ENCODE assay signal across 18 cellular contexts in the genomic region with DNA sequence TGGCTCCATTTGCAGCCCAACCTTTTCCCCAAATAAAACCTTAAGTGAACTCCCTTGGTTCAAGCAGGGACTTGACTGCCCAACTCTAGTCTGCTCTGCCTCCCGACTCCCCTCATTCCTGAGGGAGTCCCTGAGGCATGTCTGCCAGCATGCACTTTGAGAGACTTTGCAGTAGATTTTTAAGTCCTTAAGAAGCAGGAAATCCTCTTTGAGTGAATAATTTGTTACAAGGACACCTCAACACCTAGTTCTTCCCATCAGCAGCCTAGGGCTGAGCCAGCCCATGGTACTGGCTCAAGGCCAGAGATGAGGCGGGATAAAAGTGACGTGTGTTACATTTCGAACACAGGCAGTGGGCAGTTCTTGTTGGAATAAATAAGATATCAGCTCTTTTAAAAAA.
DNase-seq lines count a peak whose midpoint lies in the region; ATAC-seq, FAIRE-seq and TF ChIP-seq lines count a peak whose summit lies in the region.
"Had no signal": no experiment of that assay in that cellular context is flagged by ENCODE, and none has a peak within 500 bp of the region (broad histone marks: within the 10 kb centered on the region; RNA-seq: fewer than 3 reads in every experiment).

No MANE protein-coding gene starts in this region.

- SMC1A ChIA-PET in GM12878 (lab: Charles Lee; ENCODE audit: uncharacterized antibody, unreplicated experiment) = interaction anchor here (0.7 to 2.7 kb wide), 5 partner anchors 18 to 286 kb away, joined by 3 to 8 read pairs (median 5); no protein-coding TSS in a partner anchor

- H3K36me3 ChIP-seq in BE2C (no peaks in the 10 kb centered on the region), GM12878 (ENCODE audit: control insufficient read depth in 2 of 2, insufficient read depth in 2 of 2, low read length in 1 of 2) (peaks cover 4 to 15% of the 10 kb centered on the region in 2 experiments)
- H3K36me3 ChIP-seq: left lung had no signal

- CTCF ChIA-PET in GM12878 (lab: Yijun Ruan, JAX) = interaction anchor here (1.6 kb wide), 1 partner anchor 42 kb away, joined by 4 read pairs; no protein-coding TSS in a partner anchor

- 86% methylated on average over 4 of the region's 4 CpGs for WGBS in GM12878 (ENCODE audit: insufficient coverage, insufficient replicate concordance, low lambda C conversion rate, missing lambda C conversion rate)

- ATAC-seq in GM12878 (no peak), left cardiac atrium (peak; percentile 23 to 48)
- ATAC-seq: left lung had no signal

- no TSS peak for BruUV-seq in GM12878 (replicated peaks; lab: Mats Ljungman, UMichigan)

- 0 out of 2 replicates have a peak overlapping the region, but pooled peaks have one; percentile 17 for H3K27ac ChIP-seq in GM12878 (ENCODE audit: control insufficient read depth, insufficient read depth)
- H3K27ac ChIP-seq: left lung, parathyroid adenoma, PC-9, SK-N-MC, skin epidermis had no signal

- H2AFZ ChIP-seq in GM12878 (ENCODE audit: control insufficient read depth, low read depth, low read length) = no peak overlapping the region
- H2AFZ ChIP-seq: parathyroid adenoma, PC-9 had no signal

- H3K79me2 ChIP-seq in GM12878 (ENCODE audit: control insufficient read depth, insufficient read depth, low read length) = peaks cover 43% of the 10 kb centered on the region
- H3K79me2 ChIP-seq: parathyroid adenoma had no signal

- TF ChIP-seq CTCF in BE2C (IDR thresholded peaks at IDR 0.05; ENCODE audit: low read depth, low read length) = no peak
- TF ChIP-seq CTCF in GM12878 (IDR thresholded peaks at IDR 0.05 in 2 of 3, conservative IDR thresholded peaks at IDR 0.05 in 1 of 3; ENCODE audit: control insufficient read depth in 2 of 3, extremely low read depth in 1 of 3, insufficient read depth in 1 of 3, low read depth in 3 of 3, low read length in 3 of 3) = no peak

- FAIRE-seq in GM12878 (lab: Jason Lieb, UNC) = no peak
- no peak for FAIRE-seq in H54 (lab: Jason Lieb, UNC)

- POLR2A ChIA-PET in GM12878 (lab: Charles Lee) = no interaction called here

- no peaks in the 10 kb centered on the region for H4K20me1 ChIP-seq in GM12878 (ENCODE audit: control insufficient read depth, insufficient read depth)

- H3K4me2 ChIP-seq in GM12878 (ENCODE audit: control insufficient read depth, insufficient read depth) = no peak overlapping the region
- H3K4me2 ChIP-seq: PC-9 had no signal

- DNase-seq in BE2C (peak; percentile 57), EH (ENCODE audit: low read depth) (peak; percentile 13), GM12878 (ENCODE audit: low read depth, low spot score) (no peak), left cardiac atrium (no peak), putamen (ENCODE audit: low spot score) (no peak), COLO668 (lab: John Stamatoyannopoulos, UW; ENCODE audit: unreplicated experiment) (no peak), H54 (ENCODE audit: insufficient read length, low spot score) (no peak)
- DNase-seq: activated CD4-positive, alpha-beta T cell treated with anti-CD3 and anti-CD28 coated beads, Interleukin-2, amount 50 U/mL, for 4 hours; activated T-cell treated with anti-CD3 and anti-CD28 coated beads, Interleukin-2, amount 50 U/mL, for 1 hour; IMR-90; left lung; NCI-H2029 treated with DMSO at 0.1 percent for 48 hours; NCI-H526 treated with DMSO at 0.1 percent for 48 hours; PC-9; stimulated activated CD4-positive, alpha-beta T cell treated with anti-CD3 and anti-CD28 coated beads, Interleukin-4, amount 100 ng/mL, for 24 hours had no signal

- H3K9ac ChIP-seq in GM12878 (ENCODE audit: control insufficient read depth, insufficient read depth, low read length) = no peak overlapping the region
- H3K9ac ChIP-seq: parathyroid adenoma had no signal

- intact Hi-C loops in GM12878 (cut with micrococcal nuclease; ENCODE audit: unreplicated experiment) = no loop called here
- intact Hi-C loops in left cardiac atrium (cut with DNase I) = no loop called here

- in situ Hi-C loops in GM12878 (cut with MboI) = no loop called here

- TF ChIP-seq POLR2A in GM12878 (IDR thresholded peaks at IDR 0.05; ENCODE audit: low read depth, low read length) (no peak), H54 (IDR thresholded peaks at IDR 0.05; ENCODE audit: low read depth, low read length) (no peak)

- H3K27me3 ChIP-seq in BE2C = no peaks in the 10 kb centered on the region
- no peaks in the 10 kb centered on the region for H3K27me3 ChIP-seq in GM12878 (replicated peaks in 1 of 2; ENCODE audit: control insufficient read depth in 2 of 2, insufficient read depth in 2 of 2, low read length in 1 of 2)
- H3K27me3 ChIP-seq: left lung had no signal

- no peak for TF ChIP-seq RAD21 in GM12878 (IDR thresholded peaks at IDR 0.05; ENCODE audit: insufficient read depth, low read depth, low read length)

- no peak for TF ChIP-seq EP300 in GM12878 (IDR thresholded peaks at IDR 0.05; ENCODE audit: borderline replicate concordance in 1 of 2, control insufficient read depth in 1 of 2, low read depth in 2 of 2, low read length in 2 of 2)

- H3K9me3 ChIP-seq in BE2C = no peaks in the 10 kb centered on the region
- peaks cover 10% of the 10 kb centered on the region for H3K9me3 ChIP-seq in GM12878 (replicated peaks; ENCODE audit: control insufficient read depth, insufficient read depth, low read length)

- H3K4me1 ChIP-seq in BE2C = peaks cover 5% of the 10 kb centered on the region
- peaks cover 22% of the 10 kb centered on the region for H3K4me1 ChIP-seq in GM12878 (ENCODE audit: control insufficient read depth, insufficient read depth, low read length)
- H3K4me1 ChIP-seq: left lung had no signal

- RAD21 ChIA-PET in GM12878 (lab: Charles Lee; ENCODE audit: unreplicated experiment) = interaction anchor here (2.4 kb wide), 1 partner anchor 19 kb away, joined by 6 read pairs; no protein-coding TSS in a partner anchor

- H3K4me3 ChIP-seq in BE2C (ENCODE audit: low read depth, low read length) (no peak overlapping the region), GM12878 (no peak overlapping the region)
- H3K4me3 ChIP-seq: left lung, PC-9, SK-N-MC, skin epidermis had no signal

TF ChIP-seq in GM12878, 131 proteins besides CTCF, POLR2A, EP300 and RAD21 (continues in another document):
- TF ChIP-seq KDM1A (IDR thresholded peaks at IDR 0.05; ENCODE audit: borderline replicate concordance) (no peak), IKZF2 (IDR thresholded peaks at IDR 0.05) (no peak), MYC (IDR thresholded peaks at IDR 0.05; ENCODE audit: insufficient read depth, insufficient read length, insufficient replicate concordance, low read length, severe bottlenecking) (no peak), MYB (IDR thresholded peaks at IDR 0.05; ENCODE audit: borderline replicate concordance, low read depth, low read length) (no peak), EZH2 (IDR thresholded peaks at IDR 0.05; ENCODE audit: borderline replicate concordance, control insufficient read depth, low read depth, low read length) (no peak), NKRF (conservative IDR thresholded peaks at IDR 0.05) (no peak)
- TF ChIP-seq, protein P1, sequence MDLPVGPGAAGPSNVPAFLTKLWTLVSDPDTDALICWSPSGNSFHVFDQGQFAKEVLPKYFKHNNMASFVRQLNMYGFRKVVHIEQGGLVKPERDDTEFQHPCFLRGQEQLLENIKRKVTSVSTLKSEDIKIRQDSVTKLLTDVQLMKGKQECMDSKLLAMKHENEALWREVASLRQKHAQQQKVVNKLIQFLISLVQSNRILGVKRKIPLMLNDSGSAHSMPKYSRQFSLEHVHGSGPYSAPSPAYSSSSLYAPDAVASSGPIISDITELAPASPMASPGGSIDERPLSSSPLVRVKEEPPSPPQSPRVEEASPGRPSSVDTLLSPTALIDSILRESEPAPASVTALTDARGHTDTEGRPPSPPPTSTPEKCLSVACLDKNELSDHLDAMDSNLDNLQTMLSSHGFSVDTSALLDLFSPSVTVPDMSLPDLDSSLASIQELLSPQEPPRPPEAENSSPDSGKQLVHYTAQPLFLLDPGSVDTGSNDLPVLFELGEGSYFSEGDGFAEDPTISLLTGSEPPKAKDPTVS (IDR thresholded peaks at IDR 0.05; ENCODE audit: low read depth, low read length) = no peak

Comparison
In these comparisons a context has a peak if more than half of its experiments do, and no peak if none do; other contexts are left out.
1. DNase-seq: peak in BE2C (single experiment) and EH (single experiment); none in GM12878 (single experiment), left cardiac atrium (single experiment), putamen (single experiment), COLO668 (single experiment) and H54 (single experiment).